In the genomic region with DNA sequence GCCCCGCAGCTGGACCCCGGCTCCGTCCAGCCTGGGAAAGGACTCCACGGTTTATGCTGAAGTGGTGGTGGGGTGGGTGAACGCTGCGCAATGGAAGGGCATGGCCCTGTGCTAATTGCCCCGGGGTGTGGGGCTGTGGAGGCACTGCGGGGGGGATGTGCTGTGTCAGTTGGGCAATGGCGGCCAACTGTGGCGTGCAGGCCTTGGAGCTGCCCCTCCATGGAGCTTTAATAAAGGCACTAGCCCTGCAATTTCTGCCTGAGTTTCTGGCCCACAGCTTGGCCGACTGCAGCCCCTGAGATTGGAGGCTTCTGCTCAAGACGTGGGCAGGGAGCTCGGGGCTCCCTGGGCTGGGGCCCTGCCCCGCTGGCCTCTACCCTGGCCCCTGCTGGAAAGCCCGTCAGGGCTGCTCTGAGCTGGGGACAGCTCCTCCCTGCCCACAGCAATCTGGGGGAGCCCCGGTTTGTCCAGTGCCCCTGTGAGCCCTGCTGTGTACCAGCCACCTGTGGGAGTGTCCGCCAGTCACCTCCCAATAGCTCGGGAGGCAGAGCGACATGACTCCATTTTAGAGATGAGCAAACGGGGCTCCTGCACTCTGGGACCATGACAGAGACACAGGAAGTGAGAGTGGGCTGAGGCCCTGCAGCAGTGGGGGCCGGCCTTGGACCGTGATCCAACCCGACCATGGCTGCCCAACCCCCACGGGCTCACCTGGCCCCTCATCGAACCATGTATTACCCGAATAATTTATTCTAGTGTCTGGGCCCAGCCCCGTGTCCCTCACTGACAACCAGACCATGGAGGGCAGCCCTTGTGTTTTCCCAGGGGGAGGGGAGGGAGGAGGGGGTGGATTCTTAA, we compare ENCODE assay signal across 8 cellular contexts.
A peak's percentile ranks its signal among the peaks of the same experiment; 100 is the strongest.
DNase-seq lines count a peak whose midpoint lies in the region; ATAC-seq and TF ChIP-seq lines count a peak whose summit lies in the region.

No MANE protein-coding gene starts in this region.

- H3K9me2 ChIP-seq in Loucy (replicated peaks; ENCODE audit: low read depth, low read length) = no peaks in the 10 kb centered on the region

- H4K20me1 ChIP-seq in Loucy (ENCODE audit: insufficient read depth, low read length, poor library complexity, severe bottlenecking) = no peaks in the 10 kb centered on the region

- peaks cover 8% of the 10 kb centered on the region; the same call in 1 of the 2 replicates for H3K79me2 ChIP-seq in Loucy (ENCODE audit: insufficient read depth, low read length)

- peak overlapping the region; percentile 88 for H3K9ac ChIP-seq in Loucy (ENCODE audit: low read depth, low read length, poor library complexity, severe bottlenecking)

- TF ChIP-seq POLR2A in GM10847 (IDR thresholded peaks at IDR 0.05; ENCODE audit: extremely low read depth, insufficient read length) = peak; percentile 13

- peak; percentile 53 for DNase-seq in activated naive CD4-positive, alpha-beta T cell treated with Interleukin-2 at 50 U/mL for 16 hours
- peak in 2 of 3 donors; percentile 57 to 59 for DNase-seq in stimulated activated CD4-positive, alpha-beta T cell treated with anti-CD3 and anti-CD28 coated beads, TNF-alpha, amount 100 ng/mL, for 48 hours (ENCODE audit: low read depth in 3 of 3)
- DNase-seq in DMS 273 treated with DMSO at 0.1 percent for 48 hours (lab: John Stamatoyannopoulos, UW) = no peak

- H3K4me1 ChIP-seq in Loucy (ENCODE audit: insufficient read depth, low read length, poor library complexity, severe bottlenecking) = peaks cover 28% of the 10 kb centered on the region

- ATAC-seq in GM19395 (IDR thresholded peaks at IDR 0.05; ENCODE audit: unreplicated experiment) (no peak), GM18858 (IDR thresholded peaks at IDR 0.05; ENCODE audit: unreplicated experiment) (no peak)

- peak overlapping the region; percentile 95 for H3K4me2 ChIP-seq in Loucy (ENCODE audit: low read depth, low read length, poor library complexity, severe bottlenecking)

- H2AFZ ChIP-seq in Loucy (ENCODE audit: low read length) = no peak overlapping the region

- no peaks in the 10 kb centered on the region for H3K27me3 ChIP-seq in Loucy (ENCODE audit: insufficient read depth, low read length, poor library complexity, severe bottlenecking)

- no peaks in the 10 kb centered on the region for H3F3A ChIP-seq in Loucy (ENCODE audit: low read depth)

- peak overlapping the region; percentile 79 for H3K4me3 ChIP-seq in Loucy (ENCODE audit: low read length, poor library complexity, severe bottlenecking)
- H3K4me3 ChIP-seq in iPS-18c (ENCODE audit: insufficient read depth, low read depth, low read length) = peak overlapping the region; percentile 82

- H3K9me3 ChIP-seq in Loucy (ENCODE audit: insufficient read depth, low read depth, low read length) (no peaks in the 10 kb centered on the region), iPS-18c (ENCODE audit: control insufficient read depth, insufficient read depth, low read length) (peaks cover 2% of the 10 kb centered on the region)

- no peaks in the 10 kb centered on the region for H3K36me3 ChIP-seq in Loucy (ENCODE audit: insufficient read depth, low read length)

- TF ChIP-seq CTCF in Loucy (conservative IDR thresholded peaks at IDR 0.05; ENCODE audit: low read length) = no peak
